Comparison of ENCODE assay signal across 28 cellular contexts in the genomic region with DNA sequence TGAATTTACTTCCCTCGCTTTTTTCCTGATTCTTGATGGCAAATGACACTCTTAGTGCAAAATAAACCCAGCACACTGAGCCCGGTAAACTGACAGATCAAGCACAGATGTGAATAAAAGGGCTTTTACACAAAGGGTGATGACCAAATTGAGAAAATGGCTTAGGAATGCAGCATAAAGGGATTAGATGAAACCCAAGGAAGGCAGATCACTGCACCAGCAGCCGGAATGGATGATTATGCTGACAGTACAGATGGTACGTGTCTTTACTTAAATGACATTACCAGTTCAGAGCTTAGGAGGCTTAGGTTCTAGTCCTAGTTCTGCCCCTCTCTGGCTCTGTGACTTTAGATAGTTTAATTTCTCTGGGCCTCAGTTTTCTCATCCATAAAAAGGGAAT. TPM values are rescaled to one million over a fixed set of nuclear protein-coding genes. Genes with fewer than 3 reads are reported as not detected.
DNase-seq lines count a peak whose midpoint lies in the region; ATAC-seq and TF ChIP-seq lines count a peak whose summit lies in the region.
"Had no signal": no experiment of that assay in that cellular context is flagged by ENCODE, and none has a peak within 500 bp of the region (broad histone marks: within the 10 kb centered on the region; RNA-seq: fewer than 3 reads in every experiment).

No MANE protein-coding gene starts in this region.

- TF ChIP-seq CTCF in AG10803 (conservative IDR thresholded peaks at IDR 0.05; ENCODE audit: low read length): no peak
- no peak for TF ChIP-seq CTCF in RWPE1 (conservative IDR thresholded peaks at IDR 0.05; ENCODE audit: low read depth)
- TF ChIP-seq CTCF in endodermal cell (conservative IDR thresholded peaks at IDR 0.05): no peak

- no peak overlapping the region for H3K18ac ChIP-seq in neuronal stem cell (ENCODE audit: low read length)

- no peak overlapping the region for H2AK5ac ChIP-seq in neuronal stem cell (ENCODE audit: low read depth, low read length)

- H3K27ac ChIP-seq in RWPE1 (peak overlapping the region; percentile 89), endodermal cell (ENCODE audit: low read depth, low read length) (peak overlapping the region; percentile 16), neuronal stem cell (replicated peaks; ENCODE audit: low read length) (peak overlapping the region; percentile 54)
- H3K27ac ChIP-seq: lower lobe of right lung, right atrium auricular region, testis had no signal

- H3K27me3 Mint-ChIP-seq in endodermal cell (ENCODE audit: insufficient read depth): peaks cover 8% of the 10 kb centered on the region

- H2BK15ac ChIP-seq in neuronal stem cell (ENCODE audit: low read length): no peak overlapping the region

- no peak overlapping the region for H3K14ac ChIP-seq in neuronal stem cell (ENCODE audit: low read length)

- peaks cover 8% of the 10 kb centered on the region for H3K27me3 ChIP-seq in endodermal cell (ENCODE audit: control insufficient read depth, insufficient read depth, low read length, poor library complexity, severe bottlenecking)
- H3K27me3 ChIP-seq in neuronal stem cell (ENCODE audit: control insufficient read depth in 3 of 3, insufficient read depth in 3 of 3, low read depth in 1 of 3, low read length in 3 of 3): peaks cover 0 to 27% (median 0%) of the 10 kb centered on the region in 3 experiments
- H3K27me3 ChIP-seq: right atrium auricular region, testis had no signal

- peaks cover 6% of the 10 kb centered on the region for H3K4me1 Mint-ChIP-seq in endodermal cell
- H3K4me1 Mint-ChIP-seq: CD14-positive monocyte; central memory CD8-positive, alpha-beta T cell had no signal

- H3K4ac ChIP-seq in neuronal stem cell (ENCODE audit: low read length): no peak overlapping the region

- H2BK120ac ChIP-seq in neuronal stem cell (ENCODE audit: low read depth, low read length): no peak overlapping the region

- H3K27ac Mint-ChIP-seq in endodermal cell: no peak overlapping the region
- H3K27ac Mint-ChIP-seq: activated T-cell treated with anti-CD3 and anti-CD28 coated beads, Interleukin-2, amount 50 U/mL, for 24 hours; CD14-positive monocyte had no signal

- POLR2A ChIA-PET in RWPE1 (lab: Yijun Ruan, JAX; ENCODE audit: low non-redundant PET): interaction anchor here (0.5 kb wide), 1 partner anchor 174 kb away, joined by 3 read pairs; a partner anchor contains a TSS

- DNase-seq in AG10803 (ENCODE audit: low read depth): peak; percentile 50
- no peak for DNase-seq in RWPE1 (ENCODE audit: low spot score)
- DNase-seq in endodermal cell: no peak
- DNase-seq in neuronal stem cell (ENCODE audit: low spot score): no peak
- no peak for DNase-seq in midbrain (lab: John Stamatoyannopoulos, UW)
- DNase-seq in erythroblast (lab: John Stamatoyannopoulos, UW): no peak
- DNase-seq in central memory CD4-positive, alpha-beta T cell: no peak
- DNase-seq: activated CD4-positive, alpha-beta T cell treated with anti-CD3 and anti-CD28 coated beads for 1 hour; activated naive CD4-positive, alpha-beta T cell treated with Interleukin-2 at 50 U/mL for 16 hours; activated T-cell treated with anti-CD3 and anti-CD28 coated beads, Interleukin-2, amount 50 U/mL, for 24 hours; amygdala; DMS153; effector memory CD4-positive, alpha-beta T cell; GF-D8; hypothalamus; KG1; lower lobe of right lung; NCI-H2029 treated with DMSO at 0.1 percent for 48 hours; NCI-H345; RPMI8226; SW 1271; testis had no signal

- no peaks in the 10 kb centered on the region for H3K36me3 Mint-ChIP-seq in endodermal cell (ENCODE audit: low read depth)
- H3K36me3 Mint-ChIP-seq: CD14-positive monocyte had no signal

- H3K9me3 ChIP-seq in endodermal cell (ENCODE audit: control insufficient read depth, low read length) (no peaks in the 10 kb centered on the region), neuronal stem cell (replicated peaks in 1 of 2; ENCODE audit: control insufficient read depth in 2 of 2, insufficient read depth in 1 of 2, low read depth in 1 of 2, low read length in 2 of 2) (no peaks in the 10 kb centered on the region)
- H3K9me3 ChIP-seq: lower lobe of right lung, right atrium auricular region, testis had no signal

- WGBS in endodermal cell (ENCODE audit: insufficient coverage in 1 of 2, insufficient read length in 1 of 2), 2 experiments: 83 to 90% methylated on average over 4 of the region's 4 CpGs
- no CpG with 5 or more reads among the region's 4 CpGs for WGBS in neuronal stem cell (ENCODE audit: extremely low coverage in 2 of 2, insufficient read length in 2 of 2, insufficient replicate concordance in 1 of 2), 2 donors

- H2BK5ac ChIP-seq in neuronal stem cell (ENCODE audit: low read length): no peak overlapping the region

- no peak overlapping the region for H3K9ac ChIP-seq in endodermal cell (ENCODE audit: extremely low read depth, low read length, poor library complexity, severe bottlenecking)
- H3K9ac ChIP-seq in neuronal stem cell (ENCODE audit: low read depth, low read length, poor library complexity): no peak overlapping the region

- H3K9me3 Mint-ChIP-seq in endodermal cell: no peaks in the 10 kb centered on the region
- H3K9me3 Mint-ChIP-seq: activated T-cell treated with anti-CD3 and anti-CD28 coated beads, Interleukin-2, amount 50 U/mL, for 24 hours; central memory CD8-positive, alpha-beta T cell had no signal

- H3K23ac ChIP-seq in neuronal stem cell (ENCODE audit: low read depth, low read length, poor library complexity): no peak overlapping the region

- CTCF ChIA-PET in RWPE1 (lab: Yijun Ruan, JAX): interaction anchor here (0.6 to 1.5 kb wide), 2 partner anchors 41 to 109 kb away, joined by 5 to 8 read pairs; no protein-coding TSS in a partner anchor

- TF ChIP-seq POLR2A in erythroblast (IDR thresholded peaks at IDR 0.05; ENCODE audit: low read length): no peak

- no peak overlapping the region for H4K91ac ChIP-seq in neuronal stem cell (ENCODE audit: low read depth, low read length, poor library complexity)

- no peak overlapping the region for H2AFZ ChIP-seq in neuronal stem cell (ENCODE audit: low read length)

- H4K8ac ChIP-seq in neuronal stem cell (ENCODE audit: low read depth, low read length): no peak overlapping the region

- no peak for ATAC-seq in HG03521 (IDR thresholded peaks at IDR 0.05; ENCODE audit: unreplicated experiment)
- ATAC-seq: lower lobe of right lung had no signal

- no peaks in the 10 kb centered on the region for H3K36me3 ChIP-seq in endodermal cell (ENCODE audit: control insufficient read depth, insufficient read depth, low read length)
- H3K36me3 ChIP-seq in neuronal stem cell (replicated peaks in 1 of 2; ENCODE audit: control insufficient read depth in 2 of 2, insufficient read depth in 2 of 2, low read length in 2 of 2): no peaks in the 10 kb centered on the region
- H3K36me3 ChIP-seq: lower lobe of right lung, right atrium auricular region had no signal

- no peak overlapping the region for H3K4me3 ChIP-seq in AG10803 (ENCODE audit: low read length)
- no peak overlapping the region for H3K4me3 ChIP-seq in endodermal cell (ENCODE audit: low read length)
- H3K4me3 ChIP-seq in neuronal stem cell (ENCODE audit: low read length in 2 of 2): no peak overlapping the region
- H3K4me3 ChIP-seq: lower lobe of right lung, right atrium auricular region, testis had no signal

- H3K4me3 Mint-ChIP-seq in endodermal cell: no peak overlapping the region
- H3K4me3 Mint-ChIP-seq: activated T-cell treated with anti-CD3 and anti-CD28 coated beads, Interleukin-2, amount 50 U/mL, for 24 hours; CD14-positive monocyte; central memory CD8-positive, alpha-beta T cell had no signal

- H3K4me2 ChIP-seq in neuronal stem cell (ENCODE audit: insufficient read depth, low read length, poor library complexity, severe bottlenecking): no peak overlapping the region

- no peaks in the 10 kb centered on the region for H3K79me1 ChIP-seq in neuronal stem cell (ENCODE audit: low read depth, low read length)

- H3K4me1 ChIP-seq in endodermal cell (ENCODE audit: control insufficient read depth, insufficient read depth, low read length): no peaks in the 10 kb centered on the region
- H3K4me1 ChIP-seq in neuronal stem cell (ENCODE audit: control insufficient read depth in 2 of 2, insufficient read depth in 1 of 2, low read depth in 1 of 2, low read length in 2 of 2): peaks cover 0 to 12% of the 10 kb centered on the region in 2 donors
- H3K4me1 ChIP-seq: testis had no signal

- H2BK12ac ChIP-seq in neuronal stem cell (ENCODE audit: low read length): no peak overlapping the region

RNA-seq across cellular contexts. Expression of a gene that starts 12.0 kb away (rescaled TPM):
- total RNA-seq in endodermal cell: under 1 TPM; 0.18 to 0.44 TPM
- polyA plus RNA-seq in endodermal cell (2013, experiment 1 of 2): not detected
- polyA plus RNA-seq in endodermal cell (2013, experiment 2 of 2): not detected
- 0.04 TPM for polyA plus RNA-seq in neuronal stem cell (2013, experiment 1 of 2)
- polyA plus RNA-seq in neuronal stem cell (2013, experiment 2 of 2): 0.03 TPM
- total RNA-seq: HT1080, osteocyte had no signal
- polyA plus RNA-seq: CD14-positive monocyte had no signal

Comparison
In these comparisons a context has a peak if more than half of its experiments do, and no peak if none do; other contexts are left out.
1. H3K27ac ChIP-seq: peak in every context shown above with its lines; median percentile 89 in RWPE1; 54 in neuronal stem cell; 16 in endodermal cell.